In genomic region chr15:63246691-63247464, GRCh38 we compare ENCODE assay signal across 10 cellular contexts. TPM values are rescaled to one million over a fixed set of nuclear protein-coding genes. Genes with fewer than 3 reads are reported as not detected.
A peak's percentile ranks its signal among the peaks of the same experiment; 100 is the strongest.
DNase-seq lines count a peak whose midpoint lies in the region; ATAC-seq, FAIRE-seq and TF ChIP-seq lines count a peak whose summit lies in the region.
"Had no signal": no experiment of that assay in that cellular context is flagged by ENCODE, and none has a peak within 500 bp of the region (broad histone marks: within the 10 kb centered on the region; RNA-seq: fewer than 3 reads in every experiment).

No MANE protein-coding gene starts in this region.

- H3K4me2 ChIP-seq in HepG2 (ENCODE audit: low read depth, low read length) = no peak overlapping the region
- H3K4me2 ChIP-seq in smooth muscle cell = no peak overlapping the region

- TF ChIP-seq POLR2A in HepG2 (IDR thresholded peaks at IDR 0.05; ENCODE audit: insufficient read depth in 1 of 2, low read depth in 2 of 2, low read length in 2 of 2) = no peak

- POLR2A ChIA-PET in HepG2 (lab: Yijun Ruan, JAX) = no interaction called here
- POLR2A ChIA-PET in activated CD4-positive, alpha-beta T cell treated with anti-CD3 and anti-CD28 coated beads for 36 hours (lab: Charles Lee) = interaction anchor here (0.7 kb wide), 1 partner anchor 74 kb away, joined by 3 read pairs; no protein-coding TSS in a partner anchor

- H3K9me3 Mint-ChIP-seq in activated naive CD4-positive, alpha-beta T cell treated with anti-CD3 and anti-CD28 coated beads, Interleukin-2, amount 50 U/mL, for 72 hours = no peaks in the 10 kb centered on the region
- H3K9me3 Mint-ChIP-seq in activated naive CD4-positive, alpha-beta T cell treated with anti-CD3 and anti-CD28 coated beads for 36 hours = no peaks in the 10 kb centered on the region
- peaks cover 0 to 16% (median 12%) of the 10 kb centered on the region in 5 experiments for H3K9me3 Mint-ChIP-seq in brain
- H3K9me3 Mint-ChIP-seq in activated CD4-positive, alpha-beta T cell treated with anti-CD3 and anti-CD28 coated beads for 36 hours (ENCODE audit: low read depth) = no peaks in the 10 kb centered on the region

- H3K27me3 ChIP-seq in HepG2 (ENCODE audit: control insufficient read depth in 1 of 2, insufficient read depth in 2 of 2, low read length in 2 of 2) = no peaks in the 10 kb centered on the region
- no peaks in the 10 kb centered on the region for H3K27me3 ChIP-seq in smooth muscle cell (ENCODE audit: low read depth)

- peak overlapping the region; percentile 14 to 27 for H3K27ac Mint-ChIP-seq in activated naive CD4-positive, alpha-beta T cell treated with anti-CD3 and anti-CD28 coated beads, Interleukin-2, amount 50 U/mL, for 72 hours
- no peak overlapping the region for H3K27ac Mint-ChIP-seq in activated naive CD4-positive, alpha-beta T cell treated with anti-CD3 and anti-CD28 coated beads for 36 hours
- H3K27ac Mint-ChIP-seq in brain = peak overlapping the region in 3 of 5 experiments; percentile 50 to 67 (median 63)
- no peak overlapping the region for H3K27ac Mint-ChIP-seq in activated CD4-positive, alpha-beta T cell treated with anti-CD3 and anti-CD28 coated beads for 36 hours

- TF ChIP-seq RAD21 in HepG2 (CRISPR knock-in tag; IDR thresholded peaks at IDR 0.05) = no peak

- in situ Hi-C loops in HepG2 (cut with HindIII; ENCODE audit: extremely low pct_ligation_motif_present, low pct_unique_long_range_greater_than_20kb) = no loop called here

- H3K9ac ChIP-seq in HepG2 (ENCODE audit: insufficient read depth, low read depth, low read length) = no peak overlapping the region
- no peak overlapping the region for H3K9ac ChIP-seq in smooth muscle cell (ENCODE audit: low read depth)

- no peak for ATAC-seq in activated naive CD4-positive, alpha-beta T cell treated with anti-CD3 and anti-CD28 coated beads, Interleukin-2, amount 50 U/mL, for 72 hours
- ATAC-seq in HepG2 = no peak
- ATAC-seq in GM21786 (IDR thresholded peaks at IDR 0.05; ENCODE audit: unreplicated experiment) = no peak
- ATAC-seq in activated CD4-positive, alpha-beta T cell treated with anti-CD3 and anti-CD28 coated beads for 36 hours = no peak

- peaks cover 16% of the 10 kb centered on the region for H3F3A ChIP-seq in smooth muscle cell (ENCODE audit: low read depth)

- H3K36me3 Mint-ChIP-seq in activated naive CD4-positive, alpha-beta T cell treated with anti-CD3 and anti-CD28 coated beads, Interleukin-2, amount 50 U/mL, for 72 hours = peaks cover 23 to 60% of the 10 kb centered on the region in 2 donors
- peaks cover 51% of the 10 kb centered on the region for H3K36me3 Mint-ChIP-seq in activated naive CD4-positive, alpha-beta T cell treated with anti-CD3 and anti-CD28 coated beads for 36 hours (ENCODE audit: low read depth)
- peaks cover 88% of the 10 kb centered on the region for H3K36me3 Mint-ChIP-seq in brain
- peaks cover 76% of the 10 kb centered on the region for H3K36me3 Mint-ChIP-seq in activated CD4-positive, alpha-beta T cell treated with anti-CD3 and anti-CD28 coated beads for 36 hours (ENCODE audit: low read depth)

- no peak overlapping the region for H2AFZ ChIP-seq in HepG2 (ENCODE audit: low read length)
- no peak overlapping the region for H2AFZ ChIP-seq in smooth muscle cell (ENCODE audit: low read depth)

- DNase-seq in activated naive CD4-positive, alpha-beta T cell treated with anti-CD3 and anti-CD28 coated beads, Interleukin-2, amount 50 U/mL, for 72 hours (ENCODE audit: low spot score in 2 of 2) = no peak
- no peak for DNase-seq in activated naive CD4-positive, alpha-beta T cell treated with anti-CD3 and anti-CD28 coated beads for 36 hours
- DNase-seq in HepG2 (ENCODE audit: low spot score) = peak; percentile 13
- no peak for DNase-seq in D721Med (ENCODE audit: insufficient read length, low spot score)
- no peak for DNase-seq in smooth muscle cell (lab: John Stamatoyannopoulos, UW; ENCODE audit: unreplicated experiment)
- DNase-seq in activated CD4-positive, alpha-beta T cell treated with anti-CD3 and anti-CD28 coated beads for 36 hours = no peak
- DNase-seq: C1 segment of cervical spinal cord, SW 1271 had no signal

- H3K4me3 ChIP-seq in HepG2 (replicated peaks in 1 of 3; ENCODE audit: insufficient read depth in 1 of 3, low read depth in 2 of 3, low read length in 3 of 3) = no peak overlapping the region
- no peak overlapping the region for H3K4me3 ChIP-seq in smooth muscle cell

- H3K27ac ChIP-seq in HepG2 (ENCODE audit: extremely low read length, insufficient read depth, low read length) (no peak overlapping the region), smooth muscle cell (ENCODE audit: low read depth) (no peak overlapping the region)

- no peaks in the 10 kb centered on the region for H3K79me2 ChIP-seq in HepG2 (ENCODE audit: insufficient read depth, low read length)
- H3K79me2 ChIP-seq in smooth muscle cell (ENCODE audit: low read depth) = peaks cover 3% of the 10 kb centered on the region

- FAIRE-seq in HepG2 (lab: Jason Lieb, UNC) = peak; percentile 42
- FAIRE-seq in D721Med (lab: Jason Lieb, UNC) = no peak

- H3K36me3 ChIP-seq in HepG2 (replicated peaks in 1 of 2; ENCODE audit: control insufficient read depth in 1 of 2, insufficient read depth in 2 of 2, low read length in 2 of 2) (peaks cover 2 to 3% of the 10 kb centered on the region in 2 experiments; a peak in 1 of 5 replicates), smooth muscle cell (ENCODE audit: low read depth) (no peaks in the 10 kb centered on the region)

- CTCF ChIA-PET in activated naive CD4-positive, alpha-beta T cell treated with anti-CD3 and anti-CD28 coated beads for 36 hours (lab: Charles Lee) = interaction anchor here (0.5 kb wide), 1 partner anchor 16 kb away, joined by 3 read pairs; no protein-coding TSS in a partner anchor
- CTCF ChIA-PET in HepG2 (lab: Yijun Ruan, JAX; ENCODE audit: low intra/inter-chr PET ratio, low total read pairs) = no interaction called here
- CTCF ChIA-PET in activated CD4-positive, alpha-beta T cell treated with anti-CD3 and anti-CD28 coated beads for 36 hours (lab: Charles Lee) = interaction anchor here (0.9 to 4.4 kb wide), 3 partner anchors 8 to 15 kb away, joined by 3 to 20 read pairs (median 5); no protein-coding TSS in a partner anchor

- H3K9me3 ChIP-seq in HepG2 (ENCODE audit: low read length) (no peaks in the 10 kb centered on the region), smooth muscle cell (replicated peaks; ENCODE audit: low read depth) (no peaks in the 10 kb centered on the region)

- peaks cover 47% of the 10 kb centered on the region for H3K4me1 Mint-ChIP-seq in activated naive CD4-positive, alpha-beta T cell treated with anti-CD3 and anti-CD28 coated beads for 36 hours (ENCODE audit: low read depth)
- peaks cover 41% of the 10 kb centered on the region for H3K4me1 Mint-ChIP-seq in brain
- H3K4me1 Mint-ChIP-seq in activated CD4-positive, alpha-beta T cell treated with anti-CD3 and anti-CD28 coated beads for 36 hours = peaks cover 50% of the 10 kb centered on the region

- intact Hi-C loops in activated naive CD4-positive, alpha-beta T cell treated with anti-CD3 and anti-CD28 coated beads for 36 hours (cut with micrococcal nuclease) = no loop called here
- intact Hi-C loops in HepG2 (cut with micrococcal nuclease; ENCODE audit: unreplicated experiment) = no loop called here
- intact Hi-C loops in activated CD4-positive, alpha-beta T cell treated with anti-CD3 and anti-CD28 coated beads for 36 hours (cut with DNase I, micrococcal nuclease) = no loop called here

- TF ChIP-seq CTCF in brain (conservative IDR thresholded peaks at IDR 0.05) (no peak), HepG2 (CRISPR knock-in tag; IDR thresholded peaks at IDR 0.05) (no peak), D721Med (IDR thresholded peaks at IDR 0.05; ENCODE audit: insufficient read depth, missing control alignments) (no peak), smooth muscle cell (IDR thresholded peaks at IDR 0.05; ENCODE audit: borderline replicate concordance, insufficient read depth, poor library complexity, severe bottlenecking) (no peak)

- H3K4me3 Mint-ChIP-seq in activated naive CD4-positive, alpha-beta T cell treated with anti-CD3 and anti-CD28 coated beads for 36 hours = no peak overlapping the region
- H3K4me3 Mint-ChIP-seq in brain = no peak overlapping the region
- no peak overlapping the region for H3K4me3 Mint-ChIP-seq in activated CD4-positive, alpha-beta T cell treated with anti-CD3 and anti-CD28 coated beads for 36 hours

- BruUV-seq in HepG2 (replicated peaks; lab: Mats Ljungman, UMichigan) = no TSS peak

- H3K27me3 Mint-ChIP-seq in activated naive CD4-positive, alpha-beta T cell treated with anti-CD3 and anti-CD28 coated beads for 36 hours (ENCODE audit: low read depth) = no peaks in the 10 kb centered on the region
- H3K27me3 Mint-ChIP-seq in brain = peaks cover 3% of the 10 kb centered on the region
- H3K27me3 Mint-ChIP-seq in activated CD4-positive, alpha-beta T cell treated with anti-CD3 and anti-CD28 coated beads for 36 hours = no peaks in the 10 kb centered on the region

- H3K4me1 ChIP-seq in HepG2 (ENCODE audit: insufficient read depth, low read length) (peaks cover 10% of the 10 kb centered on the region), smooth muscle cell (ENCODE audit: low read depth) (no peaks in the 10 kb centered on the region)

- peak in 1 of 2 experiments; percentile 26; a peak in 1 of 4 replicates for TF ChIP-seq EP300 in HepG2 (IDR thresholded peaks at IDR 0.05; ENCODE audit: low read depth in 2 of 2, low read length in 2 of 2)
- no peak for TF ChIP-seq EP300 in HepG2 (CRISPR knock-in tag; IDR thresholded peaks at IDR 0.05; ENCODE audit: borderline replicate concordance)

- no peaks in the 10 kb centered on the region for H4K20me1 ChIP-seq in HepG2 (ENCODE audit: insufficient read depth, low read length)
- no peaks in the 10 kb centered on the region for H4K20me1 ChIP-seq in smooth muscle cell (ENCODE audit: low read depth)

- WGBS in HepG2 (ENCODE audit: low lambda C conversion rate) = 68% methylated on average over 5 of the region's 5 CpGs
- 90% methylated on average over 5 of the region's 5 CpGs for WGBS in smooth muscle cell (ENCODE audit: low lambda C conversion rate)

RNA-seq across cellular contexts. Expression of gene APH1B, which starts 30.5 kb away (rescaled TPM):
- total RNA-seq in activated naive CD4-positive, alpha-beta T cell treated with anti-CD3 and anti-CD28 coated beads, Interleukin-2, amount 50 U/mL, for 72 hours = 10 to 100 TPM in 1 of 2 donors, 1 to 10 TPM in 1; 2.6 to 14.7 TPM
- total RNA-seq in activated naive CD4-positive, alpha-beta T cell treated with anti-CD3 and anti-CD28 coated beads for 36 hours = 1 to 10 TPM; 6.7 to 8.6 TPM
- polyA plus RNA-seq in brain (ENCODE audit: insufficient read depth, low read depth, low replicate concordance) (12.2 TPM), HepG2 (2011; rRNA removed) (0.45 and 0.72 TPM in 2 replicates), smooth muscle cell (9.5 and 15.5 TPM in 2 replicates)
- total RNA-seq in HepG2 (2016; rRNA removed; fragmentation: Illumina TruSeq; extraction: Trizol) (0.67 and 1.00 TPM in 2 replicates), smooth muscle cell (10.5 and 14.3 TPM in 2 replicates)
- 0.61 and 0.62 TPM in 2 replicates for total RNA-seq in HepG2 (2016; cell fraction: cytosol; rRNA removed; fragmentation: Illumina TruSeq; extraction: Trizol; ENCODE audit: low read depth)
- 0.58 and 2.0 TPM in 2 replicates for total RNA-seq in HepG2 (2016; cell fraction: insoluble cytoplasmic fraction; rRNA removed; fragmentation: Illumina TruSeq; extraction: Trizol)
- 0.21 and 0.59 TPM in 2 replicates for total RNA-seq in HepG2 (2016; cell fraction: membrane; rRNA removed; fragmentation: Illumina TruSeq; extraction: Trizol)
- 1.5 and 2.3 TPM in 2 replicates for total RNA-seq in HepG2 (2016; cell fraction: nucleus; rRNA removed; fragmentation: Illumina TruSeq; extraction: Trizol)
- polyA plus RNA-seq in HepG2 (2011; cell fraction: cytosol; rRNA removed) = 0.43 and 0.46 TPM in 2 replicates
- 0.97 and 1.0 TPM in 2 replicates for polyA plus RNA-seq in HepG2 (2011; cell fraction: nucleus; rRNA removed)
- polyA plus RNA-seq in HepG2 (2012) = 1.4 and 2.6 TPM in 2 replicates
- 0.47 and 0.48 TPM in 2 replicates for polyA plus RNA-seq in HepG2 (2016; cell fraction: cytosol; fragmentation: Illumina TruSeq; extraction: Trizol; ENCODE audit: low read depth)
- polyA plus RNA-seq in HepG2 (2016; cell fraction: insoluble cytoplasmic fraction; fragmentation: Illumina TruSeq; extraction: Trizol; ENCODE audit: low read depth) = 0.56 and 0.86 TPM in 2 replicates
- 0.24 and 0.55 TPM in 2 replicates for polyA plus RNA-seq in HepG2 (2016; cell fraction: membrane; fragmentation: Illumina TruSeq; extraction: Trizol; ENCODE audit: low read depth)
- polyA plus RNA-seq in HepG2 (2016; cell fraction: nucleus; fragmentation: Illumina TruSeq; extraction: Trizol; ENCODE audit: insufficient read depth, low read depth) = 3.0 and 3.3 TPM in 2 replicates
- 0.23 and 0.82 TPM in 2 replicates for polyA minus RNA-seq in HepG2 (2011; rRNA and poly(A)+ RNA removed; ENCODE audit: low replicate concordance)
- polyA minus RNA-seq in HepG2 (2011; cell fraction: cytosol; rRNA and poly(A)+ RNA removed) = 0.89 and 1.3 TPM in 2 replicates
- 2.3 and 4.4 TPM in 2 replicates for polyA minus RNA-seq in HepG2 (2011; cell fraction: nucleus; rRNA and poly(A)+ RNA removed)
- 1 to 10 TPM; 6.5 to 7.8 TPM for total RNA-seq in activated CD4-positive, alpha-beta T cell treated with anti-CD3 and anti-CD28 coated beads for 36 hours

RNA-seq across cellular contexts. Expression of gene RAB8B, which starts 57.5 kb away (rescaled TPM):
- total RNA-seq in activated naive CD4-positive, alpha-beta T cell treated with anti-CD3 and anti-CD28 coated beads, Interleukin-2, amount 50 U/mL, for 72 hours = 100 to 1,000 TPM; 106 to 157 TPM
- total RNA-seq in activated naive CD4-positive, alpha-beta T cell treated with anti-CD3 and anti-CD28 coated beads for 36 hours = 10 to 100 TPM; 91.5 to 93.1 TPM
- polyA plus RNA-seq in brain (ENCODE audit: insufficient read depth, low read depth, low replicate concordance) (3.1 TPM), HepG2 (2011; rRNA removed) (4.7 and 6.8 TPM in 2 replicates), smooth muscle cell (10.7 and 11.5 TPM in 2 replicates)
- total RNA-seq in HepG2 (2016; rRNA removed; fragmentation: Illumina TruSeq; extraction: Trizol) (14.2 and 20.4 TPM in 2 replicates), smooth muscle cell (34.7 and 42.2 TPM in 2 replicates)
- total RNA-seq in HepG2 (2016; cell fraction: cytosol; rRNA removed; fragmentation: Illumina TruSeq; extraction: Trizol; ENCODE audit: low read depth) = 0.79 and 1.7 TPM in 2 replicates
- total RNA-seq in HepG2 (2016; cell fraction: insoluble cytoplasmic fraction; rRNA removed; fragmentation: Illumina TruSeq; extraction: Trizol) = 14.3 and 23.1 TPM in 2 replicates
- total RNA-seq in HepG2 (2016; cell fraction: membrane; rRNA removed; fragmentation: Illumina TruSeq; extraction: Trizol) = 4.1 and 5.5 TPM in 2 replicates
- total RNA-seq in HepG2 (2016; cell fraction: nucleus; rRNA removed; fragmentation: Illumina TruSeq; extraction: Trizol) = 7.3 and 8.0 TPM in 2 replicates
- polyA plus RNA-seq in HepG2 (2011; cell fraction: cytosol; rRNA removed) = 2.3 and 3.5 TPM in 2 replicates
- 3.0 TPM in 2 replicates for polyA plus RNA-seq in HepG2 (2011; cell fraction: nucleus; rRNA removed)
- polyA plus RNA-seq in HepG2 (2012) = 5.3 and 8.5 TPM in 2 replicates
- polyA plus RNA-seq in HepG2 (2016; cell fraction: cytosol; fragmentation: Illumina TruSeq; extraction: Trizol; ENCODE audit: low read depth) = 1.4 and 1.5 TPM in 2 replicates
- polyA plus RNA-seq in HepG2 (2016; cell fraction: insoluble cytoplasmic fraction; fragmentation: Illumina TruSeq; extraction: Trizol; ENCODE audit: low read depth) = 11.3 and 13.5 TPM in 2 replicates
- 2.8 and 2.9 TPM in 2 replicates for polyA plus RNA-seq in HepG2 (2016; cell fraction: membrane; fragmentation: Illumina TruSeq; extraction: Trizol; ENCODE audit: low read depth)
- polyA plus RNA-seq in HepG2 (2016; cell fraction: nucleus; fragmentation: Illumina TruSeq; extraction: Trizol; ENCODE audit: insufficient read depth, low read depth) = 7.1 and 7.6 TPM in 2 replicates
- 4.8 and 5.9 TPM in 2 replicates for polyA minus RNA-seq in HepG2 (2011; rRNA and poly(A)+ RNA removed; ENCODE audit: low replicate concordance)
- polyA minus RNA-seq in HepG2 (2011; cell fraction: cytosol; rRNA and poly(A)+ RNA removed) = 22.2 and 22.6 TPM in 2 replicates
- polyA minus RNA-seq in HepG2 (2011; cell fraction: nucleus; rRNA and poly(A)+ RNA removed) = 5.2 and 8.2 TPM in 2 replicates
- 100 to 1,000 TPM; 147 to 260 TPM for total RNA-seq in activated CD4-positive, alpha-beta T cell treated with anti-CD3 and anti-CD28 coated beads for 36 hours

Comparison
In these comparisons a context has a peak if more than half of its experiments do, and no peak if none do; other contexts are left out.
1. H3K27ac Mint-ChIP-seq: peak in activated naive CD4-positive, alpha-beta T cell treated with anti-CD3 and anti-CD28 coated beads, Interleukin-2, amount 50 U/mL, for 72 hours (2 of 2) and brain (3 of 5); none in activated naive CD4-positive, alpha-beta T cell treated with anti-CD3 and anti-CD28 coated beads for 36 hours (single experiment) and activated CD4-positive, alpha-beta T cell treated with anti-CD3 and anti-CD28 coated beads for 36 hours (single experiment).